8 cellular contexts compared by ENCODE assay signal in the genomic region with DNA sequence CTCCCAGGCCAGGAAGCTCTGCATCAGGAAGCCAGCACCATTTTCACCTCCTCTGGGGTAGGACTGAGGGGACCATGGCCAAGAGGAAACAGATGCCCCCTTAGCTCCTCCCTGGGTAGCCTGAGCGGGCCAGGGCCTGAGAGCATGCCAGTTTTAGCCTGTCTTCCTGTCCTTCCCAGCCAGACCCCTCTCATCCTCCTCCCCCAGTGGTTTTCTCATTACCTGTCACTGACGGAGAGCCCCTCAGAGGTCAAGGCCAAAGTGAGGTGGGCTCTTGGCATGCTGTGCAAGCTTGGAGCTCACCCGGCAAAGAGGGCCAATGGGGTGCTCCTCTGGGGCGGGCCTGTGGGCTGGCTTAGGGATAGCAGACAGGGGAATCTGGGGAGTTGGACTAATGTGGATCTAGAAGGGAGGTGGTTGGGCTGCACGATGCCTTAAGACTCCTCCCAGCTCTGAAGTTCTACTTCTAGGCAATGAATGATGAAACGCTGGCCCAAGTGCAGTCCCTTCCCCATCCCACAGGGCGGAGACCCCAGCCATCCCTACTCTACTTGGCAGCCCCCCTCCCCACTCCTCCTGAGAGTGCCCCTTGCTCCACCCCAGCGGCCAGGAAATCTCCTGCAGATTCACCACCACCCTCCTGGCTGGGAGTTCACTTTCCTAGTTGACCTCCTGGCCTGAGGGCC. TPM values are rescaled to one million over a fixed set of nuclear protein-coding genes. Genes with fewer than 3 reads are reported as not detected.
DNase-seq lines count a peak whose midpoint lies in the region; ATAC-seq lines count a peak whose summit lies in the region.

No MANE protein-coding gene starts in this region.

- H3K36me3 ChIP-seq in mesenchymal stem cell (ENCODE audit: control insufficient read depth in 1 of 2, insufficient read depth in 2 of 2, low read depth in 1 of 2, low read length in 2 of 2) (no peaks in the 10 kb centered on the region), urinary bladder (ENCODE audit: insufficient read depth) (no peaks in the 10 kb centered on the region)

- H3K27ac ChIP-seq in mesenchymal stem cell (ENCODE audit: low read length, poor library complexity, severe bottlenecking) (no peak overlapping the region), urinary bladder (ENCODE audit: low read depth) (peak overlapping the region; percentile 85)

- ATAC-seq in activated naive CD4-positive, alpha-beta T cell treated with anti-CD3 and anti-CD28 coated beads, Interleukin-2, amount 50 U/mL, for 72 hours = no peak
- no peak for ATAC-seq in central memory CD8-positive, alpha-beta T cell (replicated peaks; ENCODE audit: extremely low read depth, poor library complexity, severe bottlenecking)
- ATAC-seq in HG03175 (IDR thresholded peaks at IDR 0.05; ENCODE audit: unreplicated experiment) (no peak), HG02763 (IDR thresholded peaks at IDR 0.05; ENCODE audit: unreplicated experiment) (no peak)

- no peaks in the 10 kb centered on the region for H3K36me3 Mint-ChIP-seq in activated naive CD4-positive, alpha-beta T cell treated with anti-CD3 and anti-CD28 coated beads, Interleukin-2, amount 50 U/mL, for 72 hours
- H3K36me3 Mint-ChIP-seq in activated naive CD4-positive, alpha-beta T cell treated with anti-CD3 and anti-CD28 coated beads, Interleukin-2, amount 10 ng/mL, durations not matched to agents 7 days and 5 days = no peaks in the 10 kb centered on the region
- peaks cover 26% of the 10 kb centered on the region for H3K36me3 Mint-ChIP-seq in central memory CD8-positive, alpha-beta T cell (ENCODE audit: insufficient read depth)

- peak overlapping the region; percentile 9 for H4K8ac ChIP-seq in mesenchymal stem cell (ENCODE audit: low read length)

- peak overlapping the region; percentile 2 for H2AK5ac ChIP-seq in mesenchymal stem cell (ENCODE audit: low read length, severe bottlenecking)

- H3K9me3 ChIP-seq in mesenchymal stem cell (ENCODE audit: control insufficient read depth, low read length) = no peaks in the 10 kb centered on the region

- peak overlapping the region; percentile 63 for H2BK5ac ChIP-seq in mesenchymal stem cell (ENCODE audit: low read depth, low read length, poor library complexity, severe bottlenecking)

- 55% methylated on average over 7 of the region's 8 CpGs for WGBS in mesenchymal stem cell
- WGBS in urinary bladder = 35% methylated on average over 8 of the region's 8 CpGs

- peak overlapping the region; percentile 51 to 92 for H2BK12ac ChIP-seq in mesenchymal stem cell (ENCODE audit: low read length in 2 of 2)

- H3K4me2 ChIP-seq in mesenchymal stem cell (ENCODE audit: low read length, poor library complexity, severe bottlenecking) = no peak overlapping the region

- H3K4me3 Mint-ChIP-seq in activated naive CD4-positive, alpha-beta T cell treated with anti-CD3 and anti-CD28 coated beads, Interleukin-2, amount 10 ng/mL, durations not matched to agents 7 days and 5 days = no peak overlapping the region
- peak overlapping the region; percentile 68 for H3K4me3 Mint-ChIP-seq in central memory CD8-positive, alpha-beta T cell

- H3K4me3 ChIP-seq in mesenchymal stem cell (ENCODE audit: insufficient read depth in 1 of 2, low read depth in 1 of 2, low read length in 2 of 2) (peak overlapping the region in 1 of 2 experiments; percentile 74), urinary bladder (ENCODE audit: low read depth, low read length) (no peak overlapping the region)

- peak overlapping the region; percentile 55 for H2BK15ac ChIP-seq in mesenchymal stem cell (ENCODE audit: low read depth, poor library complexity, severe bottlenecking)

- peak overlapping the region; percentile 69 for H2BK120ac ChIP-seq in mesenchymal stem cell (ENCODE audit: low read depth, low read length)

- H3K27me3 ChIP-seq in mesenchymal stem cell (ENCODE audit: control insufficient read depth in 1 of 2, insufficient read depth in 1 of 2, low read length in 2 of 2) = no peaks in the 10 kb centered on the region

- peak overlapping the region in 1 of 2 experiments; percentile 78 for H3K14ac ChIP-seq in mesenchymal stem cell (ENCODE audit: low read length in 2 of 2)

- peaks cover 86% of the 10 kb centered on the region for H3K27me3 Mint-ChIP-seq in activated naive CD4-positive, alpha-beta T cell treated with anti-CD3 and anti-CD28 coated beads, Interleukin-2, amount 10 ng/mL, durations not matched to agents 7 days and 5 days
- H3K27me3 Mint-ChIP-seq in central memory CD8-positive, alpha-beta T cell = no peaks in the 10 kb centered on the region

- H3K4me1 Mint-ChIP-seq in activated naive CD4-positive, alpha-beta T cell treated with anti-CD3 and anti-CD28 coated beads, Interleukin-2, amount 10 ng/mL, durations not matched to agents 7 days and 5 days = peaks cover 23% of the 10 kb centered on the region
- peaks cover 45% of the 10 kb centered on the region for H3K4me1 Mint-ChIP-seq in central memory CD8-positive, alpha-beta T cell

- peaks cover 17% of the 10 kb centered on the region for H3K79me1 ChIP-seq in mesenchymal stem cell (replicated peaks; ENCODE audit: low read length, poor library complexity, severe bottlenecking)

- H3K9me3 Mint-ChIP-seq in activated naive CD4-positive, alpha-beta T cell treated with anti-CD3 and anti-CD28 coated beads, Interleukin-2, amount 50 U/mL, for 72 hours = no peaks in the 10 kb centered on the region
- H3K9me3 Mint-ChIP-seq in activated naive CD4-positive, alpha-beta T cell treated with anti-CD3 and anti-CD28 coated beads, Interleukin-2, amount 10 ng/mL, durations not matched to agents 7 days and 5 days = no peaks in the 10 kb centered on the region
- no peaks in the 10 kb centered on the region for H3K9me3 Mint-ChIP-seq in central memory CD8-positive, alpha-beta T cell

- no peak overlapping the region for H2AFZ ChIP-seq in mesenchymal stem cell (ENCODE audit: low read depth, low read length)

- CTCF ChIA-PET in activated naive CD4-positive, alpha-beta T cell treated with anti-CD3 and anti-CD28 coated beads, Interleukin-2, amount 10 ng/mL, durations not matched to agents 7 days and 5 days (lab: Charles Lee) = interaction anchor here (0.9 to 21.9 kb wide), 2 partner anchors 8 to 27 kb away, joined by 3 to 668 read pairs; no protein-coding TSS in a partner anchor

- DNase-seq in activated naive CD4-positive, alpha-beta T cell treated with anti-CD3 and anti-CD28 coated beads, Interleukin-2, amount 50 U/mL, for 72 hours (ENCODE audit: low spot score in 2 of 2) = no peak
- DNase-seq in activated naive CD4-positive, alpha-beta T cell treated with anti-CD3 and anti-CD28 coated beads, Interleukin-2, amount 10 ng/mL, durations not matched to agents 7 days and 5 days = no peak
- DNase-seq in central memory CD8-positive, alpha-beta T cell (ENCODE audit: low spot score in 2 of 2) = no peak
- DNase-seq in mesenchymal stem cell (peak; percentile 92), NCI-H2227 (lab: John Stamatoyannopoulos, UW; ENCODE audit: unreplicated experiment) (no peak)

- peak overlapping the region in 1 of 2 experiments; percentile 66 for H3K23ac ChIP-seq in mesenchymal stem cell (ENCODE audit: low read length in 2 of 2)

- peak overlapping the region; percentile 99 for H3K9ac ChIP-seq in mesenchymal stem cell (ENCODE audit: low read length)

- H3K4me1 ChIP-seq in mesenchymal stem cell (ENCODE audit: control insufficient read depth, insufficient read depth, low read depth, low read length) (peaks cover 45% of the 10 kb centered on the region), urinary bladder (ENCODE audit: insufficient read depth) (peaks cover 1% of the 10 kb centered on the region)

- H3K4ac ChIP-seq in mesenchymal stem cell (ENCODE audit: low read depth in 1 of 2, low read length in 2 of 2) = peak overlapping the region; percentile 55 to 95

- H4K91ac ChIP-seq in mesenchymal stem cell (ENCODE audit: low read length) = peak overlapping the region; percentile 30

- H3K18ac ChIP-seq in mesenchymal stem cell (ENCODE audit: low read depth in 1 of 2, low read length in 2 of 2) = peak overlapping the region; percentile 69 to 85

- H3K27ac Mint-ChIP-seq in activated naive CD4-positive, alpha-beta T cell treated with anti-CD3 and anti-CD28 coated beads, Interleukin-2, amount 50 U/mL, for 72 hours = peak overlapping the region; percentile 96 to 97
- no peak overlapping the region for H3K27ac Mint-ChIP-seq in activated naive CD4-positive, alpha-beta T cell treated with anti-CD3 and anti-CD28 coated beads, Interleukin-2, amount 10 ng/mL, durations not matched to agents 7 days and 5 days
- H3K27ac Mint-ChIP-seq in central memory CD8-positive, alpha-beta T cell (ENCODE audit: low read depth) = peak overlapping the region; percentile 98

RNA-seq across cellular contexts. Expression of a gene that starts 9.5 kb away (rescaled TPM):
- 100 to 1,000 TPM; 116 to 147 TPM for total RNA-seq in activated naive CD4-positive, alpha-beta T cell treated with anti-CD3 and anti-CD28 coated beads, Interleukin-2, amount 50 U/mL, for 72 hours
- 732 TPM for polyA plus RNA-seq in mesenchymal stem cell (2013, experiment 1 of 2)
- polyA plus RNA-seq in mesenchymal stem cell (2013, experiment 2 of 2) = 747 TPM
- 224 TPM for total RNA-seq in urinary bladder
- 306 TPM for polyA plus RNA-seq in urinary bladder

RNA-seq across cellular contexts. Expression of a gene that starts 22.7 kb away (rescaled TPM):
- under 1 TPM; 0.16 to 0.49 TPM for total RNA-seq in activated naive CD4-positive, alpha-beta T cell treated with anti-CD3 and anti-CD28 coated beads, Interleukin-2, amount 50 U/mL, for 72 hours
- polyA plus RNA-seq in mesenchymal stem cell (2013, experiment 1 of 2) = 10.4 TPM
- 10.7 TPM for polyA plus RNA-seq in mesenchymal stem cell (2013, experiment 2 of 2)
- total RNA-seq in urinary bladder = 7.2 TPM
- 0.76 TPM for polyA plus RNA-seq in urinary bladder

RNA-seq across cellular contexts. Expression of a gene that starts 44.0 kb away (rescaled TPM):
- under 1 TPM; 0.36 to 0.89 TPM for total RNA-seq in activated naive CD4-positive, alpha-beta T cell treated with anti-CD3 and anti-CD28 coated beads, Interleukin-2, amount 50 U/mL, for 72 hours
- polyA plus RNA-seq in mesenchymal stem cell (2013, experiment 1 of 2) = not detected
- not detected for polyA plus RNA-seq in mesenchymal stem cell (2013, experiment 2 of 2)
- total RNA-seq in urinary bladder = 11.9 TPM
- 28.2 TPM for polyA plus RNA-seq in urinary bladder

RNA-seq across cellular contexts. Expression of a gene that starts 48.4 kb away (rescaled TPM):
- total RNA-seq in activated naive CD4-positive, alpha-beta T cell treated with anti-CD3 and anti-CD28 coated beads, Interleukin-2, amount 50 U/mL, for 72 hours = 10 to 100 TPM; 10.5 to 36.2 TPM
- 0.61 TPM for polyA plus RNA-seq in mesenchymal stem cell (2013, experiment 1 of 2)
- 0.40 TPM for polyA plus RNA-seq in mesenchymal stem cell (2013, experiment 2 of 2)
- 7.3 TPM for total RNA-seq in urinary bladder
- polyA plus RNA-seq in urinary bladder = 7.0 TPM

RNA-seq across cellular contexts. Expression of a gene that starts 50.4 kb away (rescaled TPM):
- total RNA-seq in activated naive CD4-positive, alpha-beta T cell treated with anti-CD3 and anti-CD28 coated beads, Interleukin-2, amount 50 U/mL, for 72 hours = 10 to 100 TPM; 36.0 to 51.7 TPM
- polyA plus RNA-seq in mesenchymal stem cell (2013, experiment 1 of 2) = 87.6 TPM
- polyA plus RNA-seq in mesenchymal stem cell (2013, experiment 2 of 2) = 91.2 TPM
- 28.9 TPM for total RNA-seq in urinary bladder
- polyA plus RNA-seq in urinary bladder = 91.1 TPM
